Comparison of ENCODE assay signal across 9 cellular contexts in genomic region chr20:24100370-24101011, GRCh38.
DNase-seq lines count a peak whose midpoint lies in the region; ATAC-seq and TF ChIP-seq lines count a peak whose summit lies in the region.
"Had no signal": no experiment of that assay in that cellular context is flagged by ENCODE, and none has a peak within 500 bp of the region (broad histone marks: within the 10 kb centered on the region; RNA-seq: fewer than 3 reads in every experiment).

No MANE protein-coding gene starts in this region.

- no peak overlapping the region for H4K8ac ChIP-seq in trophoblast cell (ENCODE audit: low read depth, low read length)

- ATAC-seq in GM18907 (IDR thresholded peaks at IDR 0.05; ENCODE audit: unreplicated experiment) (peak; percentile 84), HG03378 (IDR thresholded peaks at IDR 0.05; ENCODE audit: unreplicated experiment) (peak; percentile 72), GM18870 (IDR thresholded peaks at IDR 0.05; ENCODE audit: unreplicated experiment) (no peak)

- H3K4me3 ChIP-seq in NT2/D1 (ENCODE audit: insufficient read length, low read depth) (no peak overlapping the region), fibroblast of the aortic adventitia (ENCODE audit: low read depth, low read length) (no peak overlapping the region), trophoblast cell (ENCODE audit: low read depth, low read length) (no peak overlapping the region)
- H3K4me3 ChIP-seq: ovary had no signal

- H3K27me3 ChIP-seq in NT2/D1 (ENCODE audit: insufficient read depth, insufficient read length) (no peaks in the 10 kb centered on the region), trophoblast cell (ENCODE audit: insufficient read depth, low read length) (no peaks in the 10 kb centered on the region)
- H3K27me3 ChIP-seq: ovary had no signal

- WGBS in trophoblast cell (ENCODE audit: extremely low coverage, insufficient coverage, insufficient read length): no CpG with 5 or more reads among the region's 5 CpGs

- H4K91ac ChIP-seq in trophoblast cell (ENCODE audit: low read depth, low read length): no peak overlapping the region

- no peaks in the 10 kb centered on the region for H3K79me1 ChIP-seq in trophoblast cell (ENCODE audit: low read length)

- no peak overlapping the region for H2BK120ac ChIP-seq in trophoblast cell (ENCODE audit: insufficient read depth, low read length, poor library complexity)

- TF ChIP-seq CTCF in fibroblast of the aortic adventitia (IDR thresholded peaks at IDR 0.05; ENCODE audit: insufficient read depth, low read length): peak; percentile 70

- H2BK5ac ChIP-seq in trophoblast cell (ENCODE audit: low read depth, low read length, poor library complexity): no peak overlapping the region

- DNase-seq in AG20443 (ENCODE audit: low spot score) (peak; percentile 47), NT2/D1 (ENCODE audit: low read depth, low spot score) (peak; percentile 15), activated T-cell treated with anti-CD3 and anti-CD28 coated beads for 48 hours (ENCODE audit: low read depth) (peak; percentile 27), fibroblast of the aortic adventitia (ENCODE audit: low read depth) (peak; percentile 56), trophoblast cell (peak; percentile 58 to 74)

- H3K9me3 ChIP-seq in NT2/D1 (ENCODE audit: insufficient read depth, low read length): no peaks in the 10 kb centered on the region
- H3K9me3 ChIP-seq in trophoblast cell (ENCODE audit: insufficient read depth, low read depth, low read length): no peaks in the 10 kb centered on the region
- H3K9me3 ChIP-seq: ovary had no signal

- no peak overlapping the region for H3K18ac ChIP-seq in trophoblast cell (ENCODE audit: low read length)

- no peak overlapping the region for H2AK5ac ChIP-seq in trophoblast cell (ENCODE audit: low read length)

- H3K9ac ChIP-seq in NT2/D1 (ENCODE audit: insufficient read length, low read depth) (no peak overlapping the region), trophoblast cell (ENCODE audit: low read length) (no peak overlapping the region)

- no peaks in the 10 kb centered on the region for H3K79me2 ChIP-seq in trophoblast cell (ENCODE audit: control insufficient read depth, insufficient read depth, low read length, poor library complexity)

- no peak overlapping the region for H3K23ac ChIP-seq in trophoblast cell (ENCODE audit: low read length)

- H3K4me1 ChIP-seq in NT2/D1 (ENCODE audit: insufficient read depth, insufficient read length): no peaks in the 10 kb centered on the region
- peaks cover 5 to 11% of the 10 kb centered on the region in 2 experiments for H3K4me1 ChIP-seq in trophoblast cell (ENCODE audit: control insufficient read depth in 1 of 2, insufficient read depth in 2 of 2, low read length in 2 of 2)

- H3K36me3 ChIP-seq in NT2/D1 (ENCODE audit: insufficient read depth, insufficient read length, low read length) (no peaks in the 10 kb centered on the region), trophoblast cell (ENCODE audit: control insufficient read depth in 1 of 2, insufficient read depth in 2 of 2, low read length in 2 of 2) (no peaks in the 10 kb centered on the region)
- H3K36me3 ChIP-seq: ovary had no signal

- no peak overlapping the region for H4K12ac ChIP-seq in trophoblast cell (ENCODE audit: low read depth, low read length)

- no peak overlapping the region for H3K14ac ChIP-seq in trophoblast cell (ENCODE audit: low read length)

- no peak overlapping the region for H3K4ac ChIP-seq in trophoblast cell (ENCODE audit: low read depth, low read length)

- no peak overlapping the region for H2BK12ac ChIP-seq in trophoblast cell (ENCODE audit: low read length)

- peak overlapping the region; percentile 35 for H2AFZ ChIP-seq in trophoblast cell (ENCODE audit: insufficient read depth, low read length, poor library complexity)

- H3K27ac ChIP-seq in trophoblast cell (ENCODE audit: low read depth, low read length): no peak overlapping the region
- H3K27ac ChIP-seq: ovary had no signal

- H3K4me2 ChIP-seq in trophoblast cell (ENCODE audit: low read length): no peak overlapping the region

Comparison
In these comparisons a context has a peak if more than half of its experiments do, and no peak if none do; other contexts are left out.
1. DNase-seq: peak in every context shown above with its lines; median percentile 66 in trophoblast cell; 56 in fibroblast of the aortic adventitia; 47 in AG20443; 27 in activated T-cell treated with anti-CD3 and anti-CD28 coated beads for 48 hours; 15 in NT2/D1.